17 cellular contexts compared by ENCODE assay signal in genomic region chr19:40272261-40272660, GRCh38. TPM values are rescaled to one million over a fixed set of nuclear protein-coding genes. Genes with fewer than 3 reads are reported as not detected.
DNase-seq lines count a peak whose midpoint lies in the region; ATAC-seq, FAIRE-seq and TF ChIP-seq lines count a peak whose summit lies in the region.
"Had no signal": no experiment of that assay in that cellular context is flagged by ENCODE, and none has a peak within 500 bp of the region (broad histone marks: within the 10 kb centered on the region; RNA-seq: fewer than 3 reads in every experiment).

No MANE protein-coding gene starts in this region.

- no peaks in the 10 kb centered on the region for H3K9me3 ChIP-seq in HepG2 (ENCODE audit: low read length)
- H3K9me3 ChIP-seq in right lobe of liver = no peaks in the 10 kb centered on the region

- peaks cover 7 to 26% of the 10 kb centered on the region in 2 experiments; a peak in 4 of 5 replicates for H3K36me3 ChIP-seq in HepG2 (replicated peaks in 1 of 2; ENCODE audit: control insufficient read depth in 1 of 2, insufficient read depth in 2 of 2, low read length in 2 of 2)
- peaks cover 0 to 2% (median 0%) of the 10 kb centered on the region in 4 donors for H3K36me3 ChIP-seq in right lobe of liver

- CTCF ChIA-PET in HepG2 (lab: Yijun Ruan, JAX; ENCODE audit: low intra/inter-chr PET ratio, low total read pairs) = no interaction called here

- TF ChIP-seq POLR2A in HepG2 (IDR thresholded peaks at IDR 0.05; ENCODE audit: insufficient read depth in 1 of 2, low read depth in 2 of 2, low read length in 2 of 2) = no peak
- TF ChIP-seq POLR2A in right lobe of liver (IDR thresholded peaks at IDR 0.05) = no peak

- intact Hi-C loops in HepG2 (cut with micrococcal nuclease; ENCODE audit: unreplicated experiment) (no loop called here), right lobe of liver (cut with DNase I) (loop anchor here in 1 of 2 donors (10.0 kb wide), 1 partner anchor 47 kb away; the partner anchor contains the start of gene CCNP)

- POLR2A ChIA-PET in HepG2 (lab: Yijun Ruan, JAX) = no interaction called here

- ATAC-seq in HepG2 = no peak
- ATAC-seq in right lobe of liver = no peak

- TF ChIP-seq EP300 in HepG2 (IDR thresholded peaks at IDR 0.05; ENCODE audit: low read depth in 2 of 2, low read length in 2 of 2) (no peak), HepG2 (CRISPR knock-in tag; IDR thresholded peaks at IDR 0.05; ENCODE audit: borderline replicate concordance) (no peak)

- no peaks in the 10 kb centered on the region for H3K9me3 Mint-ChIP-seq in activated naive CD8-positive, alpha-beta T cell treated with anti-CD3 and anti-CD28 coated beads for 36 hours
- peaks cover 5% of the 10 kb centered on the region for H3K9me3 Mint-ChIP-seq in glutamatergic neuron (ENCODE audit: unreplicated experiment)
- H3K9me3 Mint-ChIP-seq: CD4-positive, alpha-beta memory T cell had no signal

- no peak for FAIRE-seq in HepG2 (lab: Jason Lieb, UNC)
- FAIRE-seq: A204.1, D721Med had no signal

- H3K27me3 ChIP-seq in HepG2 (ENCODE audit: control insufficient read depth in 1 of 2, insufficient read depth in 2 of 2, low read length in 2 of 2) = no peaks in the 10 kb centered on the region
- no peaks in the 10 kb centered on the region for H3K27me3 ChIP-seq in right lobe of liver

- TF ChIP-seq CTCF in HepG2 (CRISPR knock-in tag; IDR thresholded peaks at IDR 0.05) (no peak), right lobe of liver (IDR thresholded peaks at IDR 0.05) (no peak), glutamatergic neuron (IDR thresholded peaks at IDR 0.05; ENCODE audit: partially characterized antibody, unreplicated experiment) (no peak)

- H3K9ac ChIP-seq in HepG2 (ENCODE audit: insufficient read depth, low read depth, low read length) = no peak overlapping the region

- no TSS peak for BruUV-seq in HepG2 (replicated peaks; lab: Mats Ljungman, UMichigan)

- peak overlapping the region; percentile 56 for H3K27ac Mint-ChIP-seq in activated naive CD8-positive, alpha-beta T cell treated with anti-CD3 and anti-CD28 coated beads for 36 hours
- peak overlapping the region; percentile 80 for H3K27ac Mint-ChIP-seq in glutamatergic neuron (ENCODE audit: unreplicated experiment)

- in situ Hi-C loops in HepG2 (cut with HindIII; ENCODE audit: extremely low pct_ligation_motif_present, low pct_unique_long_range_greater_than_20kb) = no loop called here
- in situ Hi-C loops in ACHN (cut with HindIII; ENCODE audit: low pct_ligation_motif_present, low pct_unique_long_range_greater_than_20kb, low sequenced_read_pairs) = no loop called here

- no peak for DNase-seq in HepG2 (ENCODE audit: low spot score)
- no peak for DNase-seq in right lobe of liver
- DNase-seq in activated naive CD8-positive, alpha-beta T cell treated with anti-CD3 and anti-CD28 coated beads for 36 hours = no peak
- DNase-seq in glutamatergic neuron = no peak
- no peak for DNase-seq in ACHN
- no peak for DNase-seq in NCI-H82 (lab: John Stamatoyannopoulos, UW)
- no peak for DNase-seq in DMS79 treated with DMSO at 0.1 percent for 48 hours (lab: John Stamatoyannopoulos, UW)
- no peak for DNase-seq in stimulated activated naive CD4-positive, alpha-beta T cell treated with Interleukin-2 at 50 U/mL for 16 hours (lab: John Stamatoyannopoulos, UW)
- DNase-seq: AML-193; CD4-positive, alpha-beta memory T cell; GF-D8; NCI-H1436; NCI-H2081; NCI-H69 had no signal

- no peak overlapping the region for H3K4me3 ChIP-seq in HepG2 (replicated peaks in 1 of 3; ENCODE audit: insufficient read depth in 1 of 3, low read depth in 2 of 3, low read length in 3 of 3)
- H3K4me3 ChIP-seq in right lobe of liver = no peak overlapping the region

- peaks cover 9% of the 10 kb centered on the region for H3K36me3 Mint-ChIP-seq in activated naive CD8-positive, alpha-beta T cell treated with anti-CD3 and anti-CD28 coated beads for 36 hours
- no peaks in the 10 kb centered on the region for H3K36me3 Mint-ChIP-seq in glutamatergic neuron (ENCODE audit: unreplicated experiment)

- no peak overlapping the region for H3K4me3 Mint-ChIP-seq in activated naive CD8-positive, alpha-beta T cell treated with anti-CD3 and anti-CD28 coated beads for 36 hours
- no peak overlapping the region for H3K4me3 Mint-ChIP-seq in glutamatergic neuron (ENCODE audit: unreplicated experiment)
- H3K4me3 Mint-ChIP-seq: CD4-positive, alpha-beta memory T cell had no signal

- WGBS in HepG2 (ENCODE audit: low lambda C conversion rate) = 99% methylated on average over 14 of the region's 14 CpGs
- WGBS in right lobe of liver (ENCODE audit: insufficient coverage, low coverage, low lambda C conversion rate, missing lambda C conversion rate) = 93% methylated on average over 8 of the region's 14 CpGs

- peaks cover 89% of the 10 kb centered on the region for H3K79me2 ChIP-seq in HepG2 (ENCODE audit: insufficient read depth, low read length)

- no peaks in the 10 kb centered on the region for H3K27me3 Mint-ChIP-seq in activated naive CD8-positive, alpha-beta T cell treated with anti-CD3 and anti-CD28 coated beads for 36 hours
- peaks cover 7% of the 10 kb centered on the region for H3K27me3 Mint-ChIP-seq in glutamatergic neuron (ENCODE audit: unreplicated experiment)
- H3K27me3 Mint-ChIP-seq: CD4-positive, alpha-beta memory T cell had no signal

- peaks cover 51% of the 10 kb centered on the region; the same call in 1 of the 2 replicates for H4K20me1 ChIP-seq in HepG2 (ENCODE audit: insufficient read depth, low read length)

- peaks cover 61% of the 10 kb centered on the region for H3K4me1 Mint-ChIP-seq in activated naive CD8-positive, alpha-beta T cell treated with anti-CD3 and anti-CD28 coated beads for 36 hours
- H3K4me1 Mint-ChIP-seq in glutamatergic neuron (ENCODE audit: low read depth, unreplicated experiment) = peaks cover 52% of the 10 kb centered on the region

- H3K27ac ChIP-seq in HepG2 (ENCODE audit: extremely low read length, insufficient read depth, low read length) (no peak overlapping the region), right lobe of liver (no peak overlapping the region)

- H3K4me1 ChIP-seq in HepG2 (ENCODE audit: insufficient read depth, low read length) = peaks cover 19% of the 10 kb centered on the region
- H3K4me1 ChIP-seq in right lobe of liver = peaks cover 0 to 19% (median 5%) of the 10 kb centered on the region in 4 donors

- H3K4me2 ChIP-seq in HepG2 (ENCODE audit: low read depth, low read length) = no peak overlapping the region

- TF ChIP-seq RAD21 in HepG2 (CRISPR knock-in tag; IDR thresholded peaks at IDR 0.05) = no peak

- no peak overlapping the region for H2AFZ ChIP-seq in HepG2 (ENCODE audit: low read length)

RNA-seq across cellular contexts. Expression of gene AKT2, which starts 12.9 kb away (rescaled TPM):
- total RNA-seq in HepG2 (2016; rRNA removed; fragmentation: Illumina TruSeq; extraction: Trizol) (82.1 and 82.7 TPM in 2 replicates), right lobe of liver (100 to 1,000 TPM in 3 of 6 experiments, 10 to 100 TPM in 3; 83.2 to 132 (median 107) TPM), glutamatergic neuron (ENCODE audit: unreplicated experiment) (197 TPM)
- 42.1 and 44.9 TPM in 2 replicates for total RNA-seq in HepG2 (2016; cell fraction: cytosol; rRNA removed; fragmentation: Illumina TruSeq; extraction: Trizol; ENCODE audit: low read depth)
- total RNA-seq in HepG2 (2016; cell fraction: insoluble cytoplasmic fraction; rRNA removed; fragmentation: Illumina TruSeq; extraction: Trizol) = 70.8 and 81.6 TPM in 2 replicates
- 96.0 and 104 TPM in 2 replicates for total RNA-seq in HepG2 (2016; cell fraction: membrane; rRNA removed; fragmentation: Illumina TruSeq; extraction: Trizol)
- 55.8 and 67.9 TPM in 2 replicates for total RNA-seq in HepG2 (2016; cell fraction: nucleus; rRNA removed; fragmentation: Illumina TruSeq; extraction: Trizol)
- polyA plus RNA-seq in HepG2 (2011; rRNA removed) = 173 and 182 TPM in 2 replicates
- polyA plus RNA-seq in HepG2 (2011; cell fraction: cytosol; rRNA removed) = 88.4 and 94.7 TPM in 2 replicates
- 432 and 533 TPM in 2 replicates for polyA plus RNA-seq in HepG2 (2011; cell fraction: nucleus; rRNA removed)
- polyA plus RNA-seq in HepG2 (2012) = 72.7 and 74.6 TPM in 2 replicates
- 39.5 and 46.3 TPM in 2 replicates for polyA plus RNA-seq in HepG2 (2016; cell fraction: cytosol; fragmentation: Illumina TruSeq; extraction: Trizol; ENCODE audit: low read depth)
- polyA plus RNA-seq in HepG2 (2016; cell fraction: insoluble cytoplasmic fraction; fragmentation: Illumina TruSeq; extraction: Trizol; ENCODE audit: low read depth) = 92.6 and 106 TPM in 2 replicates
- 95.0 and 114 TPM in 2 replicates for polyA plus RNA-seq in HepG2 (2016; cell fraction: membrane; fragmentation: Illumina TruSeq; extraction: Trizol; ENCODE audit: low read depth)
- polyA plus RNA-seq in HepG2 (2016; cell fraction: nucleus; fragmentation: Illumina TruSeq; extraction: Trizol; ENCODE audit: insufficient read depth, low read depth) = 169 and 178 TPM in 2 replicates
- polyA minus RNA-seq in HepG2 (2011; rRNA and poly(A)+ RNA removed; ENCODE audit: low replicate concordance) = 115 and 187 TPM in 2 replicates
- polyA minus RNA-seq in HepG2 (2011; cell fraction: cytosol; rRNA and poly(A)+ RNA removed) = 55.0 and 56.5 TPM in 2 replicates
- polyA minus RNA-seq in HepG2 (2011; cell fraction: nucleus; rRNA and poly(A)+ RNA removed) = 77.1 and 89.5 TPM in 2 replicates
- 100 to 1,000 TPM; 139 to 141 TPM for total RNA-seq in activated naive CD8-positive, alpha-beta T cell treated with anti-CD3 and anti-CD28 coated beads for 36 hours

RNA-seq across cellular contexts. Expression of gene CCNP, which starts 45.8 kb away (rescaled TPM):
- total RNA-seq in HepG2 (2016; rRNA removed; fragmentation: Illumina TruSeq; extraction: Trizol) = 0.66 and 1.1 TPM in 2 replicates
- total RNA-seq in HepG2 (2016; cell fraction: cytosol; rRNA removed; fragmentation: Illumina TruSeq; extraction: Trizol; ENCODE audit: low read depth) = 0.20 and 0.35 TPM in 2 replicates
- total RNA-seq in HepG2 (2016; cell fraction: insoluble cytoplasmic fraction; rRNA removed; fragmentation: Illumina TruSeq; extraction: Trizol) = 0.85 and 1.1 TPM in 2 replicates
- total RNA-seq in HepG2 (2016; cell fraction: membrane; rRNA removed; fragmentation: Illumina TruSeq; extraction: Trizol) = 0.74 and 0.79 TPM in 2 replicates
- 0.69 and 0.96 TPM in 2 replicates for total RNA-seq in HepG2 (2016; cell fraction: nucleus; rRNA removed; fragmentation: Illumina TruSeq; extraction: Trizol)
- 1.8 and 2.8 TPM in 2 replicates for polyA plus RNA-seq in HepG2 (2011; rRNA removed)
- polyA plus RNA-seq in HepG2 (2011; cell fraction: cytosol; rRNA removed) = 1.7 and 2.0 TPM in 2 replicates
- 7.9 and 8.4 TPM in 2 replicates for polyA plus RNA-seq in HepG2 (2011; cell fraction: nucleus; rRNA removed)
- 2.0 and 2.9 TPM in 2 replicates for polyA plus RNA-seq in HepG2 (2012)
- 0.25 and 0.58 TPM in 2 replicates for polyA plus RNA-seq in HepG2 (2016; cell fraction: cytosol; fragmentation: Illumina TruSeq; extraction: Trizol; ENCODE audit: low read depth)
- polyA plus RNA-seq in HepG2 (2016; cell fraction: insoluble cytoplasmic fraction; fragmentation: Illumina TruSeq; extraction: Trizol; ENCODE audit: low read depth) = 1.0 and 1.2 TPM in 2 replicates
- polyA plus RNA-seq in HepG2 (2016; cell fraction: membrane; fragmentation: Illumina TruSeq; extraction: Trizol; ENCODE audit: low read depth) = 0.49 and 0.52 TPM in 2 replicates
- polyA plus RNA-seq in HepG2 (2016; cell fraction: nucleus; fragmentation: Illumina TruSeq; extraction: Trizol; ENCODE audit: insufficient read depth, low read depth) = 2.3 and 2.8 TPM in 2 replicates
- 0.07 and 2.4 TPM in 2 replicates for polyA minus RNA-seq in HepG2 (2011; rRNA and poly(A)+ RNA removed; ENCODE audit: low replicate concordance)
- 0.79 and 1.1 TPM in 2 replicates for polyA minus RNA-seq in HepG2 (2011; cell fraction: cytosol; rRNA and poly(A)+ RNA removed)
- polyA minus RNA-seq in HepG2 (2011; cell fraction: nucleus; rRNA and poly(A)+ RNA removed) = 0.90 and 1.2 TPM in 2 replicates
- total RNA-seq in right lobe of liver = 1 to 10 TPM; 1.5 to 8.7 (median 3.9) TPM
- not detected for total RNA-seq in activated naive CD8-positive, alpha-beta T cell treated with anti-CD3 and anti-CD28 coated beads for 36 hours
- 2.3 TPM for total RNA-seq in glutamatergic neuron (ENCODE audit: unreplicated experiment)
- total RNA-seq: HT1080 had no signal
- polyA plus RNA-seq: CD4-positive, alpha-beta memory T cell had no signal

RNA-seq across cellular contexts. Expression of gene TTC9B, which starts 54.1 kb away (rescaled TPM):
- total RNA-seq in HepG2 (2016; rRNA removed; fragmentation: Illumina TruSeq; extraction: Trizol) (not detected in 2 replicates), right lobe of liver (not detected), glutamatergic neuron (ENCODE audit: unreplicated experiment) (19.5 TPM)
- not detected in 2 replicates for total RNA-seq in HepG2 (2016; cell fraction: cytosol; rRNA removed; fragmentation: Illumina TruSeq; extraction: Trizol; ENCODE audit: low read depth)
- not detected in 2 replicates for total RNA-seq in HepG2 (2016; cell fraction: insoluble cytoplasmic fraction; rRNA removed; fragmentation: Illumina TruSeq; extraction: Trizol)
- total RNA-seq in HepG2 (2016; cell fraction: membrane; rRNA removed; fragmentation: Illumina TruSeq; extraction: Trizol) = not detected in 2 replicates
- total RNA-seq in HepG2 (2016; cell fraction: nucleus; rRNA removed; fragmentation: Illumina TruSeq; extraction: Trizol) = not detected in 2 replicates
- polyA plus RNA-seq in HepG2 (2011; rRNA removed) = not detected in 2 replicates
- not detected in 2 replicates for polyA plus RNA-seq in HepG2 (2011; cell fraction: cytosol; rRNA removed)
- polyA plus RNA-seq in HepG2 (2011; cell fraction: nucleus; rRNA removed) = 0.05 TPM in 1 of 2 replicates, not detected in the other
- polyA plus RNA-seq in HepG2 (2012) = 0.08 and 0.27 TPM in 2 replicates
- not detected in 2 replicates for polyA plus RNA-seq in HepG2 (2016; cell fraction: cytosol; fragmentation: Illumina TruSeq; extraction: Trizol; ENCODE audit: low read depth)
- not detected in 2 replicates for polyA plus RNA-seq in HepG2 (2016; cell fraction: insoluble cytoplasmic fraction; fragmentation: Illumina TruSeq; extraction: Trizol; ENCODE audit: low read depth)
- not detected in 2 replicates for polyA plus RNA-seq in HepG2 (2016; cell fraction: membrane; fragmentation: Illumina TruSeq; extraction: Trizol; ENCODE audit: low read depth)
- polyA plus RNA-seq in HepG2 (2016; cell fraction: nucleus; fragmentation: Illumina TruSeq; extraction: Trizol; ENCODE audit: insufficient read depth, low read depth) = not detected in 2 replicates
- not detected in 2 replicates for polyA minus RNA-seq in HepG2 (2011; rRNA and poly(A)+ RNA removed; ENCODE audit: low replicate concordance)
- not detected in 2 replicates for polyA minus RNA-seq in HepG2 (2011; cell fraction: cytosol; rRNA and poly(A)+ RNA removed)
- polyA minus RNA-seq in HepG2 (2011; cell fraction: nucleus; rRNA and poly(A)+ RNA removed) = not detected in 2 replicates
- not detected for total RNA-seq in activated naive CD8-positive, alpha-beta T cell treated with anti-CD3 and anti-CD28 coated beads for 36 hours
- total RNA-seq: CD4-positive, alpha-beta memory T cell had no signal
- polyA plus RNA-seq: CD4-positive, alpha-beta memory T cell had no signal

Comparison
In these comparisons a context has a peak if more than half of its experiments do, and no peak if none do; other contexts are left out.
1. RNA of gene TTC9B, which starts 54.1 kb away (total RNA-seq): 19.5 TPM in glutamatergic neuron (single experiment); not detected in HepG2, not detected in right lobe of liver and not detected in activated naive CD8-positive, alpha-beta T cell treated with anti-CD3 and anti-CD28 coated beads for 36 hours; every median in the first group is over 10 times any median in the second.